28 cellular contexts compared by ENCODE assay signal in the genomic region with DNA sequence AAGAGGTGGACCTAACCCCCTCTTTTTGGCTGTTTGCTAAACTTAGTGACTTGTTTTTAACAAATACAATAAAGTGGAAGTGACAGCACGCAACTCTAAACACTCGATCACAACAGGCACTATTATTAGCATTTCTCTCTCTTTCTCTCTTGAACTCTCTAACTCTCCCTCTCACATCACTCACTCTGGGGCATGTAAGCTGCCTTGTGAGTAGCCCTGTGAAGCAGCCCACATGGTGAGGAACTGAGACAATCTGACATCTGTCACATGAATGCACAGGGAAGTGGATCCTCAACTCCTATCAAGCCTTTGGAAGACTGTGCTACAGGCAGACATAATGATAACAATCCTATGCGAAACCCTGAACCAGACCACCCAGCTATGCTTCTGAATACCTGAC.
"Had no signal": no experiment of that assay in that cellular context is flagged by ENCODE, and none has a peak within 500 bp of the region (broad histone marks: within the 10 kb centered on the region; RNA-seq: fewer than 3 reads in every experiment).

No MANE protein-coding gene starts in this region.

- H3K4me1 Mint-ChIP-seq: activated CD4-positive, alpha-beta T cell treated with anti-CD3 and anti-CD28 coated beads, Interleukin-2, amount 10 ng/mL, durations not matched to agents 24 days and 14 days; activated naive CD4-positive, alpha-beta T cell treated with anti-CD3 and anti-CD28 coated beads, Interleukin-2, amount 50 U/mL, for 24 hours; brain; immature natural killer cell; naive thymus-derived CD8-positive, alpha-beta T cell; T-helper 17 cell had no signal

- H3K9me3 Mint-ChIP-seq: activated CD4-positive, alpha-beta T cell treated with anti-CD3 and anti-CD28 coated beads, Interleukin-2, amount 10 ng/mL, durations not matched to agents 24 days and 14 days; activated naive CD4-positive, alpha-beta T cell treated with anti-CD3 and anti-CD28 coated beads, Interleukin-2, amount 50 U/mL, for 24 hours; activated T-helper 1 cell treated with anti-CD3 and anti-CD28 coated beads, Interleukin-12 subunit alpha, Interleukin-12 subunit beta, Interleukin-2, Interleukin-4 antibody, amounts not matched to agents 30 ng/mL and 10 ng/mL and 1 ng/mL, durations not matched to agents 14 hours and 24 hours and 36 hours; brain; mesothelial cell of epicardium had no signal

- H3K27me3 Mint-ChIP-seq: activated CD4-positive, alpha-beta T cell treated with anti-CD3 and anti-CD28 coated beads, Interleukin-2, amount 10 ng/mL, durations not matched to agents 24 days and 14 days; activated CD8-positive, alpha-beta T cell treated with anti-CD3 and anti-CD28 coated beads for 36 hours; activated naive CD4-positive, alpha-beta T cell treated with anti-CD3 and anti-CD28 coated beads, Interleukin-2, amount 50 U/mL, for 24 hours; naive thymus-derived CD8-positive, alpha-beta T cell; T-helper 17 cell had no signal

- H3K27ac ChIP-seq: foreskin keratinocyte, hepatocyte, left lung, neutrophil, ovary, prostate gland, right atrium auricular region, spleen, thoracic aorta, upper lobe of right lung had no signal

- H2AFZ ChIP-seq: hepatocyte had no signal

- H3K36me3 Mint-ChIP-seq: activated naive CD4-positive, alpha-beta T cell treated with anti-CD3 and anti-CD28 coated beads, Interleukin-2, amount 50 U/mL, for 24 hours; brain; mesothelial cell of epicardium; naive thymus-derived CD8-positive, alpha-beta T cell had no signal

- H3K27me3 ChIP-seq: foreskin keratinocyte, hepatocyte, left lung, neutrophil, ovary, right atrium auricular region, spleen, upper lobe of right lung had no signal

- H3K36me3 ChIP-seq: left lung, neutrophil, ovary, prostate gland, right atrium auricular region, spleen, thoracic aorta, upper lobe of right lung had no signal

- H3K79me2 ChIP-seq: hepatocyte had no signal

- H3K27ac Mint-ChIP-seq: activated CD4-positive, alpha-beta T cell treated with anti-CD3 and anti-CD28 coated beads, Interleukin-2, amount 10 ng/mL, durations not matched to agents 24 days and 14 days; activated CD8-positive, alpha-beta T cell treated with anti-CD3 and anti-CD28 coated beads for 36 hours; activated naive CD4-positive, alpha-beta T cell treated with anti-CD3 and anti-CD28 coated beads, Interleukin-2, amount 50 U/mL, for 24 hours; activated T-helper 1 cell treated with anti-CD3 and anti-CD28 coated beads, Interleukin-12 subunit alpha, Interleukin-12 subunit beta, Interleukin-2, Interleukin-4 antibody, amounts not matched to agents 30 ng/mL and 10 ng/mL and 1 ng/mL, durations not matched to agents 14 hours and 24 hours and 36 hours; brain; immature natural killer cell; mesothelial cell of epicardium; naive thymus-derived CD8-positive, alpha-beta T cell; T-helper 17 cell had no signal

- H3K9me3 ChIP-seq: neutrophil, ovary, prostate gland, right atrium auricular region, thoracic aorta, upper lobe of right lung had no signal

- DNase-seq: activated CD4-positive, alpha-beta T cell treated with anti-CD3 and anti-CD28 coated beads, Interleukin-2, amount 10 ng/mL, durations not matched to agents 24 days and 14 days; activated CD8-positive, alpha-beta T cell treated with anti-CD3 and anti-CD28 coated beads for 36 hours; activated gamma-delta T cell treated with Interleukin-2 at 50 U/mL for 16 hours; aorta; caudate nucleus; dermis blood vessel endothelial cell; effector CD8-positive, alpha-beta T cell; erythroblast; foreskin keratinocyte; immature natural killer cell; left lung; mammary epithelial cell; naive thymus-derived CD8-positive, alpha-beta T cell; ovary; spleen; stimulated activated CD4-positive, alpha-beta T cell treated with anti-CD3 and anti-CD28 coated beads, Interleukin-4, amount 100 ng/mL, for 1 hour; stimulated activated naive CD4-positive, alpha-beta T cell; T-helper 17 cell; upper lobe of right lung had no signal

- H3K4me3 Mint-ChIP-seq: activated CD4-positive, alpha-beta T cell treated with anti-CD3 and anti-CD28 coated beads, Interleukin-2, amount 10 ng/mL, durations not matched to agents 24 days and 14 days; activated CD8-positive, alpha-beta T cell treated with anti-CD3 and anti-CD28 coated beads for 36 hours; activated naive CD4-positive, alpha-beta T cell treated with anti-CD3 and anti-CD28 coated beads, Interleukin-2, amount 50 U/mL, for 24 hours; activated T-helper 1 cell treated with anti-CD3 and anti-CD28 coated beads, Interleukin-12 subunit alpha, Interleukin-12 subunit beta, Interleukin-2, Interleukin-4 antibody, amounts not matched to agents 30 ng/mL and 10 ng/mL and 1 ng/mL, durations not matched to agents 14 hours and 24 hours and 36 hours; brain; immature natural killer cell; mesothelial cell of epicardium; naive thymus-derived CD8-positive, alpha-beta T cell; T-helper 17 cell had no signal

- H3K4me2 ChIP-seq: hepatocyte had no signal

- H3K4me3 ChIP-seq: hepatocyte, left lung, ovary, prostate gland, right atrium auricular region, spleen, thoracic aorta, upper lobe of right lung had no signal

- H3K4me1 ChIP-seq: foreskin keratinocyte, left lung, prostate gland, right atrium auricular region, spleen, upper lobe of right lung had no signal
